18 cellular contexts compared by ENCODE assay signal in genomic region chr17:33972756-33973155, GRCh38.
DNase-seq lines count a peak whose midpoint lies in the region; ATAC-seq, FAIRE-seq and TF ChIP-seq lines count a peak whose summit lies in the region.
"Had no signal": no experiment of that assay in that cellular context is flagged by ENCODE, and none has a peak within 500 bp of the region (broad histone marks: within the 10 kb centered on the region; RNA-seq: fewer than 3 reads in every experiment).

No MANE protein-coding gene starts in this region.

- FAIRE-seq in GM18507 (lab: Jason Lieb, UNC), result peak; percentile 62
- FAIRE-seq: A204.1, D721Med, G401.6 had no signal

- ATAC-seq in activated CD8-positive, alpha-beta T cell treated with anti-CD3 and anti-CD28 coated beads for 36 hours, result no peak
- no peak for ATAC-seq in T-cell (replicated peaks in 1 of 4)
- ATAC-seq: CD8-positive, alpha-beta T cell had no signal

- H3K4me1 Mint-ChIP-seq in activated CD8-positive, alpha-beta T cell treated with anti-CD3 and anti-CD28 coated beads for 36 hours (ENCODE audit: low read depth), result peaks cover 16% of the 10 kb centered on the region
- peaks cover 15 to 18% (median 17%) of the 10 kb centered on the region in 3 donors for H3K4me1 Mint-ChIP-seq in T-cell

- intact Hi-C loops in stomach (cut with DNase I; ENCODE audit: low total_unique reads), result no loop called here
- intact Hi-C loops in activated CD8-positive, alpha-beta T cell treated with anti-CD3 and anti-CD28 coated beads for 36 hours (cut with micrococcal nuclease), result no loop called here

- WGBS in stomach, 5 donors, result 52 to 67% (median 63%) methylated on average over 3 of the region's 3 CpGs

- CTCF ChIA-PET in activated CD8-positive, alpha-beta T cell treated with anti-CD3 and anti-CD28 coated beads for 36 hours (lab: Charles Lee), result interaction anchor here (1.0 to 1.2 kb wide), 2 partner anchors 8 to 173 kb away, joined by 3 to 5 read pairs; no protein-coding TSS in a partner anchor
- CTCF ChIA-PET in T-cell (lab: Charles Lee), result no interaction called here

- no peaks in the 10 kb centered on the region for H3K9me3 Mint-ChIP-seq in activated CD8-positive, alpha-beta T cell treated with anti-CD3 and anti-CD28 coated beads for 36 hours
- peaks cover 0 to 6% (median 0%) of the 10 kb centered on the region in 3 donors for H3K9me3 Mint-ChIP-seq in T-cell
- H3K9me3 Mint-ChIP-seq: CD14-positive monocyte; CD8-positive, alpha-beta T cell; H9; IgD-negative memory B cell had no signal

- H3K36me3 Mint-ChIP-seq in activated CD8-positive, alpha-beta T cell treated with anti-CD3 and anti-CD28 coated beads for 36 hours (ENCODE audit: low read depth), result no peaks in the 10 kb centered on the region
- no peaks in the 10 kb centered on the region for H3K36me3 Mint-ChIP-seq in T-cell
- H3K36me3 Mint-ChIP-seq: CD14-positive monocyte; CD8-positive, alpha-beta T cell; IgD-negative memory B cell had no signal

- H3K4me3 Mint-ChIP-seq in activated CD8-positive, alpha-beta T cell treated with anti-CD3 and anti-CD28 coated beads for 36 hours, result no peak overlapping the region
- H3K4me3 Mint-ChIP-seq in T-cell, result no peak overlapping the region
- H3K4me3 Mint-ChIP-seq: CD14-positive monocyte; CD8-positive, alpha-beta T cell; H9; IgD-negative memory B cell had no signal

- no peak for TF ChIP-seq CTCF in WERI-Rb-1 (IDR thresholded peaks at IDR 0.05; ENCODE audit: low read depth, low read length)
- no peak for TF ChIP-seq CTCF in stomach (IDR thresholded peaks at IDR 0.05)
- TF ChIP-seq CTCF in activated CD8-positive, alpha-beta T cell treated with anti-CD3 and anti-CD28 coated beads for 36 hours (IDR thresholded peaks at IDR 0.05), result no peak

- H3K4me3 ChIP-seq in WERI-Rb-1 (ENCODE audit: low read depth, low read length) (no peak overlapping the region), stomach (no peak overlapping the region)

- H3K36me3 ChIP-seq in WERI-Rb-1 (no peaks in the 10 kb centered on the region), stomach (no peaks in the 10 kb centered on the region)

- no peak for TF ChIP-seq POLR2A in stomach (IDR thresholded peaks at IDR 0.05)

- H3K4me1 ChIP-seq in stomach, result peaks cover 0 to 16% (median 10%) of the 10 kb centered on the region in 4 donors

- H3K9me3 ChIP-seq in WERI-Rb-1 (ENCODE audit: severe bottlenecking) (no peaks in the 10 kb centered on the region), stomach (no peaks in the 10 kb centered on the region)

- H3K27me3 ChIP-seq in WERI-Rb-1 (ENCODE audit: insufficient read depth, low read depth, severe bottlenecking), result no peaks in the 10 kb centered on the region
- H3K27me3 ChIP-seq in stomach, result peaks cover 0 to 21% (median 0%) of the 10 kb centered on the region in 3 donors

- H3K27me3 Mint-ChIP-seq in activated CD8-positive, alpha-beta T cell treated with anti-CD3 and anti-CD28 coated beads for 36 hours, result peaks cover 7% of the 10 kb centered on the region
- peaks cover 5 to 7% of the 10 kb centered on the region in 2 donors for H3K27me3 Mint-ChIP-seq in T-cell

- POLR2A ChIA-PET in activated CD8-positive, alpha-beta T cell treated with anti-CD3 and anti-CD28 coated beads for 36 hours (lab: Charles Lee), result interaction anchor here (0.7 kb wide), 1 partner anchor 202 kb away, joined by 3 read pairs; no protein-coding TSS in a partner anchor
- POLR2A ChIA-PET in T-cell (lab: Charles Lee), result no interaction called here

- no peak for TF ChIP-seq EP300 in stomach (IDR thresholded peaks at IDR 0.05)

- no peak overlapping the region for H3K27ac Mint-ChIP-seq in activated CD8-positive, alpha-beta T cell treated with anti-CD3 and anti-CD28 coated beads for 36 hours
- no peak overlapping the region for H3K27ac Mint-ChIP-seq in T-cell
- H3K27ac Mint-ChIP-seq: CD14-positive monocyte; CD8-positive, alpha-beta T cell; IgD-negative memory B cell had no signal

- peak overlapping the region; percentile 19 for H3K27ac ChIP-seq in WERI-Rb-1
- H3K27ac ChIP-seq in stomach, result peak overlapping the region in 4 of 5 donors; percentile 63 to 74 (median 66)

- no peak for DNase-seq in GM18507 (ENCODE audit: extremely low spot score, insufficient read length, low read depth)
- no peak for DNase-seq in WERI-Rb-1
- DNase-seq in medulla oblongata (ENCODE audit: extremely low spot score), result peak; percentile 61
- DNase-seq in stomach, result no peak
- DNase-seq in activated CD8-positive, alpha-beta T cell treated with anti-CD3 and anti-CD28 coated beads for 36 hours, result no peak
- DNase-seq in T-cell, result no peak
- no peak for DNase-seq in activated CD4-positive, alpha-beta T cell treated with anti-CD3 and anti-CD28 coated beads, Interleukin-2, amount 50 U/mL, for 4 hours
- DNase-seq: CD8-positive, alpha-beta T cell; COR-L47; DMS79 treated with DMSO at 0.1 percent for 48 hours; EL; GOT3 had no signal
